ENCODE assay signal across 9 cellular contexts in the genomic region with DNA sequence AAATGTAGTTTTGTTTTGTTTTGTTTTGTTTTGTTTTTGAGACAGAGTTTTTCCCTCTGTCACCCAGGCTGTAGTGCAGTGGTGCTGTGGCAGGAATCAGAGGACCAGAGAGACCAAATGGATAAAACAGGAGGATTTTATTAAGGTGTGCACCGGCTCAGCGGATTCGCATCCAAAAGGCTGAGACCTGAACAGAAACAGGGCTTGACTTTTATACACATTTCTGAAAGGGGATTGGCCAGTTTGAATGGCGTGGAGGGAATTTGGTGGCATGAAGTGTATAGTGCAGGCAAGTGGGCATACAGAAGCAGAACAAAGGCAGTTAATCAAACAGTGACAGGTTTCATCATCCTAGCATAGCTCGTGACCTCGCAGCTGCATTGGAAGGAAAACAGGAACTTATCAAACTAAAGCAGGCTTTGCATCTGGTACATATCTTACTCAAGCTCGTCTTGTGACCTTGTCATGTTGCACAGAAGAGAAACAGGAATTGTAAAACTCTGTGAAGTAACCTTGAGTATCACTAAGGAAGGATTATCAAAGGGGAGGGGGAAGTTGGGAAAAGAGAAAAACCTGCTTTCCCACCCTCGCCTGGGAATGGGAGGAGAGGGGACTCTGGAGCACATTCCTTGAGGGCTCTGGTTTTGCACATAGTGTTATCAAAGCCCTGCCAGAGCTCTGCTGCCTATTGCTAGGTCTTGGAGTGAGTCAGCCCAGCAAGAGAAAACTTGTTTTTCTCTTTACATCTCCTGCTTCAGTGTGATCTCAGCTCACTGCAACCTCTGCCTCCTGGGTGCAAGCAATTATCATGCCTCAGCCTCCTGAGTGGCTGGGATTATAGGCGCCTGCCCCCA. TPM values are rescaled to one million over a fixed set of nuclear protein-coding genes. Genes with fewer than 3 reads are reported as not detected.
DNase-seq lines count a peak whose midpoint lies in the region; ATAC-seq, FAIRE-seq and TF ChIP-seq lines count a peak whose summit lies in the region.
"Had no signal": no experiment of that assay in that cellular context is flagged by ENCODE, and none has a peak within 500 bp of the region (broad histone marks: within the 10 kb centered on the region; RNA-seq: fewer than 3 reads in every experiment).

No MANE protein-coding gene starts in this region.

- no peak for TF ChIP-seq POLR2A in HepG2 (IDR thresholded peaks at IDR 0.05; ENCODE audit: insufficient read depth in 1 of 2, low read depth in 2 of 2, low read length in 2 of 2)
- TF ChIP-seq POLR2A in transverse colon (IDR thresholded peaks at IDR 0.05): no peak

- H3K79me2 ChIP-seq in HepG2 (ENCODE audit: insufficient read depth, low read length): no peaks in the 10 kb centered on the region

- intact Hi-C loops in HepG2 (cut with micrococcal nuclease; ENCODE audit: unreplicated experiment) (no loop called here), transverse colon (cut with DNase I; ENCODE audit: low total_unique reads) (no loop called here)

- peak overlapping the region; percentile 18; the same call in 1 of the 2 replicates for H3K4me2 ChIP-seq in HepG2 (ENCODE audit: low read depth, low read length)

- BruUV-seq in HepG2 (replicated peaks; lab: Mats Ljungman, UMichigan): no TSS peak

- no peaks in the 10 kb centered on the region for H3K27me3 ChIP-seq in HepG2 (ENCODE audit: control insufficient read depth in 1 of 2, insufficient read depth in 2 of 2, low read length in 2 of 2)
- H3K27me3 ChIP-seq in transverse colon: no peaks in the 10 kb centered on the region

- TF ChIP-seq EP300 in HepG2 (IDR thresholded peaks at IDR 0.05; ENCODE audit: low read depth in 2 of 2, low read length in 2 of 2): peak in 1 of 2 experiments; percentile 56; a peak in 2 of 4 replicates
- TF ChIP-seq EP300 in HepG2 (CRISPR knock-in tag; IDR thresholded peaks at IDR 0.05; ENCODE audit: borderline replicate concordance): peak; percentile 68; the same call in 1 of the 2 replicates
- peak; percentile 73 for TF ChIP-seq EP300 in transverse colon (IDR thresholded peaks at IDR 0.05; ENCODE audit: low read depth)

- H3K36me3 Mint-ChIP-seq in brain: no peaks in the 10 kb centered on the region

- DNase-seq in NCI-H1694 treated with DMSO at 0.1 percent for 48 hours (lab: John Stamatoyannopoulos, UW) (peak; percentile 14), NCI-H1694 (lab: John Stamatoyannopoulos, UW) (no peak), HepG2 (ENCODE audit: low spot score) (peak; percentile 88), transverse colon (peak; percentile 33), RCC 7860 (ENCODE audit: low spot score) (no peak), iPS-NIHi7 (ENCODE audit: extremely low spot score) (no peak), COLO668 (lab: John Stamatoyannopoulos, UW; ENCODE audit: unreplicated experiment) (no peak)

- H3K36me3 ChIP-seq in HepG2 (replicated peaks in 1 of 2; ENCODE audit: control insufficient read depth in 1 of 2, insufficient read depth in 2 of 2, low read length in 2 of 2) (no peaks in the 10 kb centered on the region), transverse colon (no peaks in the 10 kb centered on the region)

- peak; percentile 70 for FAIRE-seq in HepG2 (lab: Jason Lieb, UNC)
- no peak for FAIRE-seq in RCC 7860 (lab: Jason Lieb, UNC)

- ATAC-seq in HepG2: peak; percentile 85

- peaks cover 20% of the 10 kb centered on the region for H3K9me3 ChIP-seq in HepG2 (ENCODE audit: low read length)
- H3K9me3 ChIP-seq in transverse colon: peaks cover 0 to 9% of the 10 kb centered on the region in 2 donors

- CTCF ChIA-PET in HepG2 (lab: Yijun Ruan, JAX; ENCODE audit: low intra/inter-chr PET ratio, low total read pairs): no interaction called here

- 42% methylated on average over 9 of the region's 9 CpGs for WGBS in HepG2 (ENCODE audit: low lambda C conversion rate)
- WGBS in transverse colon (ENCODE audit: low coverage in 1 of 2), 2 donors: 54 to 55% methylated on average over 7 to 9 of the region's 9 CpGs

- peaks cover 14% of the 10 kb centered on the region for H3K4me1 ChIP-seq in HepG2 (ENCODE audit: insufficient read depth, low read length)
- peaks cover 0 to 16% (median 0%) of the 10 kb centered on the region in 4 donors for H3K4me1 ChIP-seq in transverse colon

- peak overlapping the region in 3 of 5 experiments; percentile 38 to 81 (median 80) for H3K27ac Mint-ChIP-seq in brain

- POLR2A ChIA-PET in HepG2 (lab: Yijun Ruan, JAX): interaction anchor here (0.6 to 1.6 kb wide), 10 partner anchors 10 to 231 kb away, joined by 3 to 9 read pairs (median 4); a partner anchor contains a TSS

- H3K4me3 Mint-ChIP-seq in brain: no peak overlapping the region

- no peaks in the 10 kb centered on the region for H3K27me3 Mint-ChIP-seq in brain

- no peaks in the 10 kb centered on the region for H3K4me1 Mint-ChIP-seq in brain

- H3K9me3 Mint-ChIP-seq in brain: peaks cover 7 to 19% (median 17%) of the 10 kb centered on the region in 5 experiments

- H3K4me3 ChIP-seq in HepG2 (replicated peaks in 1 of 3; ENCODE audit: insufficient read depth in 1 of 3, low read depth in 2 of 3, low read length in 3 of 3) (no peak overlapping the region; a peak in 1 of 6 replicates), transverse colon (no peak overlapping the region)

- no peak for TF ChIP-seq RAD21 in HepG2 (CRISPR knock-in tag; IDR thresholded peaks at IDR 0.05)

- in situ Hi-C loops in HepG2 (cut with HindIII; ENCODE audit: extremely low pct_ligation_motif_present, low pct_unique_long_range_greater_than_20kb): no loop called here
- in situ Hi-C loops in transverse colon (cut with MboI; ENCODE audit: low pct_ligation_motif_present in 1 of 4, low pct_unique_long_range_greater_than_20kb in 1 of 4, low sequenced_read_pairs in 3 of 4): no loop called here

- TF ChIP-seq CTCF in brain (conservative IDR thresholded peaks at IDR 0.05) (no peak), HepG2 (CRISPR knock-in tag; IDR thresholded peaks at IDR 0.05) (no peak), transverse colon (IDR thresholded peaks at IDR 0.05) (no peak)

- no peak overlapping the region for H2AFZ ChIP-seq in HepG2 (ENCODE audit: low read length)

- no peak overlapping the region for H3K9ac ChIP-seq in HepG2 (ENCODE audit: insufficient read depth, low read depth, low read length)

- no peaks in the 10 kb centered on the region for H4K20me1 ChIP-seq in HepG2 (ENCODE audit: insufficient read depth, low read length)

- H3K27ac ChIP-seq in HepG2 (ENCODE audit: extremely low read length, insufficient read depth, low read length) (peak overlapping the region; percentile 41), transverse colon (peak overlapping the region; percentile 66 to 85 (median 76))
- H3K27ac ChIP-seq: 22Rv1 had no signal

TF ChIP-seq in HepG2, 621 proteins besides CTCF, POLR2A, EP300 and RAD21 (continues in another document):
- no peak for TF ChIP-seq PAF1 (CRISPR knock-in tag; IDR thresholded peaks at IDR 0.05)
- TF ChIP-seq, protein P1, sequence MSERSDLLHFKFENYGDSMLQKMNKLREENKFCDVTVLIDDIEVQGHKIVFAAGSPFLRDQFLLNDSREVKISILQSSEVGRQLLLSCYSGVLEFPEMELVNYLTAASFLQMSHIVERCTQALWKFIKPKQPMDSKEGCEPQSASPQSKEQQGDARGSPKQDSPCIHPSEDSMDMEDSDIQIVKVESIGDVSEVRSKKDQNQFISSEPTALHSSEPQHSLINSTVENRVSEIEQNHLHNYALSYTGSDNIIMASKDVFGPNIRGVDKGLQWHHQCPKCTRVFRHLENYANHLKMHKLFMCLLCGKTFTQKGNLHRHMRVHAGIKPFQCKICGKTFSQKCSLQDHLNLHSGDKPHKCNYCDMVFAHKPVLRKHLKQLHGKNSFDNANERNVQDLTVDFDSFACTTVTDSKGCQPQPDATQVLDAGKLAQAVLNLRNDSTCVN (CRISPR knock-in tag; IDR thresholded peaks at IDR 0.05; ENCODE audit: borderline replicate concordance): no peak

RNA-seq across cellular contexts. Expression of a gene that starts 38.5 kb away (rescaled TPM):
- polyA plus RNA-seq in brain (ENCODE audit: insufficient read depth, low read depth, low replicate concordance) (2.4 TPM), HepG2 (2011; rRNA removed) (3.9 and 4.3 TPM in 2 replicates)
- total RNA-seq in HepG2 (2016; rRNA removed; fragmentation: Illumina TruSeq; extraction: Trizol) (1.2 and 1.6 TPM in 2 replicates), transverse colon (10 to 100 TPM in 1 of 4 donors, 1 to 10 TPM in 3; 2.4 to 13.5 (median 5.3) TPM)
- 0.44 and 1.3 TPM in 2 replicates for total RNA-seq in HepG2 (2016; cell fraction: cytosol; rRNA removed; fragmentation: Illumina TruSeq; extraction: Trizol; ENCODE audit: low read depth)
- total RNA-seq in HepG2 (2016; cell fraction: insoluble cytoplasmic fraction; rRNA removed; fragmentation: Illumina TruSeq; extraction: Trizol): 1.3 and 1.4 TPM in 2 replicates
- total RNA-seq in HepG2 (2016; cell fraction: membrane; rRNA removed; fragmentation: Illumina TruSeq; extraction: Trizol): 0.86 and 1.7 TPM in 2 replicates
- total RNA-seq in HepG2 (2016; cell fraction: nucleus; rRNA removed; fragmentation: Illumina TruSeq; extraction: Trizol): 2.2 and 3.0 TPM in 2 replicates
- 1.7 and 2.3 TPM in 2 replicates for polyA plus RNA-seq in HepG2 (2011; cell fraction: cytosol; rRNA removed)
- polyA plus RNA-seq in HepG2 (2011; cell fraction: nucleus; rRNA removed): 10.2 and 11.2 TPM in 2 replicates
- polyA plus RNA-seq in HepG2 (2012): 3.0 and 3.6 TPM in 2 replicates
- 0.58 and 0.86 TPM in 2 replicates for polyA plus RNA-seq in HepG2 (2016; cell fraction: cytosol; fragmentation: Illumina TruSeq; extraction: Trizol; ENCODE audit: low read depth)
- polyA plus RNA-seq in HepG2 (2016; cell fraction: insoluble cytoplasmic fraction; fragmentation: Illumina TruSeq; extraction: Trizol; ENCODE audit: low read depth): 2.0 and 2.7 TPM in 2 replicates
- 1.1 and 1.2 TPM in 2 replicates for polyA plus RNA-seq in HepG2 (2016; cell fraction: membrane; fragmentation: Illumina TruSeq; extraction: Trizol; ENCODE audit: low read depth)
- polyA plus RNA-seq in HepG2 (2016; cell fraction: nucleus; fragmentation: Illumina TruSeq; extraction: Trizol; ENCODE audit: insufficient read depth, low read depth): 17.7 and 17.8 TPM in 2 replicates
- polyA minus RNA-seq in HepG2 (2011; rRNA and poly(A)+ RNA removed; ENCODE audit: low replicate concordance): 2.3 and 13.0 TPM in 2 replicates
- 0.89 and 1.1 TPM in 2 replicates for polyA minus RNA-seq in HepG2 (2011; cell fraction: cytosol; rRNA and poly(A)+ RNA removed)
- 10.1 and 11.5 TPM in 2 replicates for polyA minus RNA-seq in HepG2 (2011; cell fraction: nucleus; rRNA and poly(A)+ RNA removed)

Comparison
In these comparisons a context has a peak if more than half of its experiments do, and no peak if none do; other contexts are left out.
1. DNase-seq: peak in NCI-H1694 treated with DMSO at 0.1 percent for 48 hours (single experiment), HepG2 (single experiment) and transverse colon (single experiment); none in NCI-H1694 (single experiment), RCC 7860 (single experiment), iPS-NIHi7 (single experiment) and COLO668 (single experiment).